Comparison of ENCODE assay signal across 1 cellular context in the genomic region with DNA sequence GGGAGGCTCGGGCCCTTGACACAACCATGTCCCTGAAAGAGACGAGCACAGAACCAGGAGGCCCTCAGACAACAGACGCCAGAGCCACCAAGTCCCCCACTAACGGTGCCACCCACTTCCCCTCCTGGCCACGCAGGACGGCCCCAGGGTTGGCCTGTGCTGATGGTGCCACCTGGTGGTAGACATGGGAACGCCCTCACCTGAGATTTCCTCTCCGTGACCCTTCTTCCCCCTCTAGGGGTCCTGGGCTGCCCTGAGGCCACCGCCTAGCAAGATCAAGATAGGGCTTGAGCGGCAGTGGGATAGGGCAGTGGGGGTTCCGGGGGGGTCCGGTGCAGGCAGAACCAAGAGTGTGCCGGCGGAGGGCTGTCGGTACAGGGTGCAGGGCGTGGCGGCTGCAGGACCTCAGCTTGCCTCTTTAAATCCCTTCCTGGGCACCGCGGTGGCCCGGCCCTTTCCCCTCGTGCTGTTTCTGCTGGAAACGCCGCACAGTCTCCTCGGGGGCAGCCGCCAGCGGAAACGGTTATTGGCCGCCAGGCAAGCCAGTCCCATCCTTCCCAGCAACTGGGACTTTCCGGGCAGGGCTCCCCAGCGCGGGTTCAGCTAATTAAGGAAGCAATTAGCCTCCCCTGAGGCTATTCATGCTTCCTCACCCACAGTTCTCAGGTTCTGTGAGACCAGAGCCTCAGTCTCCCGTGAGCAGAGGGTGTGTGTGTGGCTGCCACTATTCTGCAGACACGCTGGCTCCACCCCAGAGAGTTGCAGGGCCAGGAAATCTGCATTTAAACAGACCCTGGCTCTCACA.
A peak's percentile ranks its signal among the peaks of the same experiment; 100 is the strongest.
TF ChIP-seq lines count a peak whose summit lies in the region.

No MANE protein-coding gene starts in this region.

TF ChIP-seq in GM12878, 131 proteins besides CTCF, POLR2A, EP300 and RAD21 (continued from another document and continues in another):
- TF ChIP-seq, protein P1, sequence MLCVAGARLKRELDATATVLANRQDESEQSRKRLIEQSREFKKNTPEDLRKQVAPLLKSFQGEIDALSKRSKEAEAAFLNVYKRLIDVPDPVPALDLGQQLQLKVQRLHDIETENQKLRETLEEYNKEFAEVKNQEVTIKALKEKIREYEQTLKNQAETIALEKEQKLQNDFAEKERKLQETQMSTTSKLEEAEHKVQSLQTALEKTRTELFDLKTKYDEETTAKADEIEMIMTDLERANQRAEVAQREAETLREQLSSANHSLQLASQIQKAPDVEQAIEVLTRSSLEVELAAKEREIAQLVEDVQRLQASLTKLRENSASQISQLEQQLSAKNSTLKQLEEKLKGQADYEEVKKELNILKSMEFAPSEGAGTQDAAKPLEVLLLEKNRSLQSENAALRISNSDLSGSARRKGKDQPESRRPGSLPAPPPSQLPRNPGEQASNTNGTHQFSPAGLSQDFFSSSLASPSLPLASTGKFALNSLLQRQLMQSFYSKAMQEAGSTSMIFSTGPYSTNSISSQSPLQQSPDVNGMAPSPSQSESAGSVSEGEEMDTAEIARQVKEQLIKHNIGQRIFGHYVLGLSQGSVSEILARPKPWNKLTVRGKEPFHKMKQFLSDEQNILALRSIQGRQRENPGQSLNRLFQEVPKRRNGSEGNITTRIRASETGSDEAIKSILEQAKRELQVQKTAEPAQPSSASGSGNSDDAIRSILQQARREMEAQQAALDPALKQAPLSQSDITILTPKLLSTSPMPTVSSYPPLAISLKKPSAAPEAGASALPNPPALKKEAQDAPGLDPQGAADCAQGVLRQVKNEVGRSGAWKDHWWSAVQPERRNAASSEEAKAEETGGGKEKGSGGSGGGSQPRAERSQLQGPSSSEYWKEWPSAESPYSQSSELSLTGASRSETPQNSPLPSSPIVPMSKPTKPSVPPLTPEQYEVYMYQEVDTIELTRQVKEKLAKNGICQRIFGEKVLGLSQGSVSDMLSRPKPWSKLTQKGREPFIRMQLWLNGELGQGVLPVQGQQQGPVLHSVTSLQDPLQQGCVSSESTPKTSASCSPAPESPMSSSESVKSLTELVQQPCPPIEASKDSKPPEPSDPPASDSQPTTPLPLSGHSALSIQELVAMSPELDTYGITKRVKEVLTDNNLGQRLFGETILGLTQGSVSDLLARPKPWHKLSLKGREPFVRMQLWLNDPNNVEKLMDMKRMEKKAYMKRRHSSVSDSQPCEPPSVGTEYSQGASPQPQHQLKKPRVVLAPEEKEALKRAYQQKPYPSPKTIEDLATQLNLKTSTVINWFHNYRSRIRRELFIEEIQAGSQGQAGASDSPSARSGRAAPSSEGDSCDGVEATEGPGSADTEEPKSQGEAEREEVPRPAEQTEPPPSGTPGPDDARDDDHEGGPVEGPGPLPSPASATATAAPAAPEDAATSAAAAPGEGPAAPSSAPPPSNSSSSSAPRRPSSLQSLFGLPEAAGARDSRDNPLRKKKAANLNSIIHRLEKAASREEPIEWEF (IDR thresholded peaks at IDR 0.05; ENCODE audit: insufficient replicate concordance, low read depth, low read length), result no peak
- TF ChIP-seq, protein P2, sequence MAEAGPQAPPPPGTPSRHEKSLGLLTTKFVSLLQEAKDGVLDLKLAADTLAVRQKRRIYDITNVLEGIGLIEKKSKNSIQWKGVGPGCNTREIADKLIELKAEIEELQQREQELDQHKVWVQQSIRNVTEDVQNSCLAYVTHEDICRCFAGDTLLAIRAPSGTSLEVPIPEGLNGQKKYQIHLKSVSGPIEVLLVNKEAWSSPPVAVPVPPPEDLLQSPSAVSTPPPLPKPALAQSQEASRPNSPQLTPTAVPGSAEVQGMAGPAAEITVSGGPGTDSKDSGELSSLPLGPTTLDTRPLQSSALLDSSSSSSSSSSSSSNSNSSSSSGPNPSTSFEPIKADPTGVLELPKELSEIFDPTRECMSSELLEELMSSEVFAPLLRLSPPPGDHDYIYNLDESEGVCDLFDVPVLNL (IDR thresholded peaks at IDR 0.05; ENCODE audit: low read depth, low read length), result no peak
- TF ChIP-seq, protein P3, sequence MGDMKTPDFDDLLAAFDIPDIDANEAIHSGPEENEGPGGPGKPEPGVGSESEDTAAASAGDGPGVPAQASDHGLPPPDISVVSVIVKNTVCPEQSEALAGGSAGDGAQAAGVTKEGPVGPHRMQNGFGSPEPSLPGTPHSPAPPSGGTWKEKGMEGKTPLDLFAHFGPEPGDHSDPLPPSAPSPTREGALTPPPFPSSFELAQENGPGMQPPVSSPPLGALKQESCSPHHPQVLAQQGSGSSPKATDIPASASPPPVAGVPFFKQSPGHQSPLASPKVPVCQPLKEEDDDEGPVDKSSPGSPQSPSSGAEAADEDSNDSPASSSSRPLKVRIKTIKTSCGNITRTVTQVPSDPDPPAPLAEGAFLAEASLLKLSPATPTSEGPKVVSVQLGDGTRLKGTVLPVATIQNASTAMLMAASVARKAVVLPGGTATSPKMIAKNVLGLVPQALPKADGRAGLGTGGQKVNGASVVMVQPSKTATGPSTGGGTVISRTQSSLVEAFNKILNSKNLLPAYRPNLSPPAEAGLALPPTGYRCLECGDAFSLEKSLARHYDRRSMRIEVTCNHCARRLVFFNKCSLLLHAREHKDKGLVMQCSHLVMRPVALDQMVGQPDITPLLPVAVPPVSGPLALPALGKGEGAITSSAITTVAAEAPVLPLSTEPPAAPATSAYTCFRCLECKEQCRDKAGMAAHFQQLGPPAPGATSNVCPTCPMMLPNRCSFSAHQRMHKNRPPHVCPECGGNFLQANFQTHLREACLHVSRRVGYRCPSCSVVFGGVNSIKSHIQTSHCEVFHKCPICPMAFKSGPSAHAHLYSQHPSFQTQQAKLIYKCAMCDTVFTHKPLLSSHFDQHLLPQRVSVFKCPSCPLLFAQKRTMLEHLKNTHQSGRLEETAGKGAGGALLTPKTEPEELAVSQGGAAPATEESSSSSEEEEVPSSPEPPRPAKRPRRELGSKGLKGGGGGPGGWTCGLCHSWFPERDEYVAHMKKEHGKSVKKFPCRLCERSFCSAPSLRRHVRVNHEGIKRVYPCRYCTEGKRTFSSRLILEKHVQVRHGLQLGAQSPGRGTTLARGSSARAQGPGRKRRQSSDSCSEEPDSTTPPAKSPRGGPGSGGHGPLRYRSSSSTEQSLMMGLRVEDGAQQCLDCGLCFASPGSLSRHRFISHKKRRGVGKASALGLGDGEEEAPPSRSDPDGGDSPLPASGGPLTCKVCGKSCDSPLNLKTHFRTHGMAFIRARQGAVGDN (IDR thresholded peaks at IDR 0.05), result peak; percentile 77
- TF ChIP-seq POLR2AphosphoS5 (IDR thresholded peaks at IDR 0.05; ENCODE audit: low read length) (peak; percentile 34; the same call in 1 of the 2 replicates), ASH2L (IDR thresholded peaks at IDR 0.05; ENCODE audit: borderline replicate concordance, low read depth) (no peak), SUPT20H (IDR thresholded peaks at IDR 0.05; ENCODE audit: borderline replicate concordance, control insufficient read depth, low read depth, low read length) (no peak), E4F1 (IDR thresholded peaks at IDR 0.05; ENCODE audit: borderline replicate concordance, partially characterized antibody) (peak; percentile 10), GATAD2B (conservative IDR thresholded peaks at IDR 0.05; ENCODE audit: low read depth) (peak; percentile 99), ZNF207 (IDR thresholded peaks at IDR 0.05; ENCODE audit: borderline replicate concordance) (peak; percentile 43), SMARCA5 (IDR thresholded peaks at IDR 0.05) (peak; percentile 98), IKZF2 (IDR thresholded peaks at IDR 0.05) (peak; percentile 89 to 92), ATF2 (IDR thresholded peaks at IDR 0.05; ENCODE audit: low read length) (no peak), MTA2 (IDR thresholded peaks at IDR 0.05; ENCODE audit: low read depth) (peak; percentile 98), POLR2AphosphoS2 (IDR thresholded peaks at IDR 0.05; ENCODE audit: low read depth, low read length) (peak; percentile 58; the same call in 1 of the 2 replicates), TCF3 (IDR thresholded peaks at IDR 0.05; ENCODE audit: borderline replicate concordance, insufficient read depth, low read depth, low read length) (0 out of 2 replicates have a peak, but pooled peaks have one; percentile 18), JUNB (IDR thresholded peaks at IDR 0.05) (no peak), CHD2 (IDR thresholded peaks at IDR 0.05; ENCODE audit: borderline replicate concordance, low read depth, low read length) (peak; percentile 36; the same call in 1 of the 2 replicates), MAX (IDR thresholded peaks at IDR 0.05; ENCODE audit: low read depth, low read length) (peak; percentile 71; the same call in 1 of the 2 replicates), ZZZ3 (IDR thresholded peaks at IDR 0.05; ENCODE audit: control insufficient read depth, insufficient read length, low read depth) (no peak), EED (IDR thresholded peaks at IDR 0.05; ENCODE audit: low read depth) (peak; percentile 56; the same call in 1 of the 2 replicates), NRF1 (conservative IDR thresholded peaks at IDR 0.05; ENCODE audit: low read depth, low read length) (no peak), NFXL1 (IDR thresholded peaks at IDR 0.05; ENCODE audit: borderline replicate concordance) (no peak)
- TF ChIP-seq, protein P4, sequence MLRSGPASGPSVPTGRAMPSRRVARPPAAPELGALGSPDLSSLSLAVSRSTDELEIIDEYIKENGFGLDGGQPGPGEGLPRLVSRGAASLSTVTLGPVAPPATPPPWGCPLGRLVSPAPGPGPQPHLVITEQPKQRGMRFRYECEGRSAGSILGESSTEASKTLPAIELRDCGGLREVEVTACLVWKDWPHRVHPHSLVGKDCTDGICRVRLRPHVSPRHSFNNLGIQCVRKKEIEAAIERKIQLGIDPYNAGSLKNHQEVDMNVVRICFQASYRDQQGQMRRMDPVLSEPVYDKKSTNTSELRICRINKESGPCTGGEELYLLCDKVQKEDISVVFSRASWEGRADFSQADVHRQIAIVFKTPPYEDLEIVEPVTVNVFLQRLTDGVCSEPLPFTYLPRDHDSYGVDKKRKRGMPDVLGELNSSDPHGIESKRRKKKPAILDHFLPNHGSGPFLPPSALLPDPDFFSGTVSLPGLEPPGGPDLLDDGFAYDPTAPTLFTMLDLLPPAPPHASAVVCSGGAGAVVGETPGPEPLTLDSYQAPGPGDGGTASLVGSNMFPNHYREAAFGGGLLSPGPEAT (IDR thresholded peaks at IDR 0.05; ENCODE audit: low read depth), result peak; percentile 97
- TF ChIP-seq, protein P5, sequence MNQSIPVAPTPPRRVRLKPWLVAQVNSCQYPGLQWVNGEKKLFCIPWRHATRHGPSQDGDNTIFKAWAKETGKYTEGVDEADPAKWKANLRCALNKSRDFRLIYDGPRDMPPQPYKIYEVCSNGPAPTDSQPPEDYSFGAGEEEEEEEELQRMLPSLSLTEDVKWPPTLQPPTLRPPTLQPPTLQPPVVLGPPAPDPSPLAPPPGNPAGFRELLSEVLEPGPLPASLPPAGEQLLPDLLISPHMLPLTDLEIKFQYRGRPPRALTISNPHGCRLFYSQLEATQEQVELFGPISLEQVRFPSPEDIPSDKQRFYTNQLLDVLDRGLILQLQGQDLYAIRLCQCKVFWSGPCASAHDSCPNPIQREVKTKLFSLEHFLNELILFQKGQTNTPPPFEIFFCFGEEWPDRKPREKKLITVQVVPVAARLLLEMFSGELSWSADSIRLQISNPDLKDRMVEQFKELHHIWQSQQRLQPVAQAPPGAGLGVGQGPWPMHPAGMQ (IDR thresholded peaks at IDR 0.05; ENCODE audit: borderline replicate concordance), result no peak
- TF ChIP-seq, protein P6, sequence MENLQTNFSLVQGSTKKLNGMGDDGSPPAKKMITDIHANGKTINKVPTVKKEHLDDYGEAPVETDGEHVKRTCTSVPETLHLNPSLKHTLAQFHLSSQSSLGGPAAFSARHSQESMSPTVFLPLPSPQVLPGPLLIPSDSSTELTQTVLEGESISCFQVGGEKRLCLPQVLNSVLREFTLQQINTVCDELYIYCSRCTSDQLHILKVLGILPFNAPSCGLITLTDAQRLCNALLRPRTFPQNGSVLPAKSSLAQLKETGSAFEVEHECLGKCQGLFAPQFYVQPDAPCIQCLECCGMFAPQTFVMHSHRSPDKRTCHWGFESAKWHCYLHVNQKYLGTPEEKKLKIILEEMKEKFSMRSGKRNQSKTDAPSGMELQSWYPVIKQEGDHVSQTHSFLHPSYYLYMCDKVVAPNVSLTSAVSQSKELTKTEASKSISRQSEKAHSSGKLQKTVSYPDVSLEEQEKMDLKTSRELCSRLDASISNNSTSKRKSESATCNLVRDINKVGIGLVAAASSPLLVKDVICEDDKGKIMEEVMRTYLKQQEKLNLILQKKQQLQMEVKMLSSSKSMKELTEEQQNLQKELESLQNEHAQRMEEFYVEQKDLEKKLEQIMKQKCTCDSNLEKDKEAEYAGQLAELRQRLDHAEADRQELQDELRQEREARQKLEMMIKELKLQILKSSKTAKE (IDR thresholded peaks at IDR 0.05; ENCODE audit: low read depth, poor library complexity, severe bottlenecking), result peak; percentile 60
